Comparison of ENCODE assay signal across 1 cellular context in the genomic region with DNA sequence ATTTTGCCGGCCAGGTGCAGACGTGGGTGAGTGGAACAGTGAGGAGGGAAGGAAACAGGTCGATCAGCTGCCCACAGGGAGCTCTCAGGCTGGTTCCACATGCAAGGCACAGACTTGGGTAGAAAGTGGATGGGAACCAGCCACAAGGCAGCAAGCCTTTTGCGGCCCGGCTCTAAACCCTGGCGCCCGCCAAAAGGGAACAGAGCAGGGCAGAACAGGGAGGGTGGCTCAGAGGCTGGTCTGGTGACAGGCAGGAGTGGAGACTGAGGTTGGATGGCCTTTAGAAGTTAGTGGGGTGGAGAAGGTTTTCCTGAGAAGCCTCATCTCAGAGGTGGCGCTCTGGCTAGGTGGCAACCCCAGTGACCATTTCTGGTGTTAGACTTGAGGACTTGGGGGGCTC.
TF ChIP-seq lines count a peak whose summit lies in the region.

No MANE protein-coding gene starts in this region.

TF ChIP-seq in GM23338, 12 proteins besides CTCF, POLR2A, EP300 and RAD21:
- TF ChIP-seq ZNF114 (CRISPR knock-in tag; IDR thresholded peaks at IDR 0.05) (no peak), JUNB (IDR thresholded peaks at IDR 0.05; ENCODE audit: unreplicated experiment) (no peak), ZNF331 (CRISPR knock-in tag; IDR thresholded peaks at IDR 0.05; ENCODE audit: low read depth) (no peak), POLR2AphosphoS5 (IDR thresholded peaks at IDR 0.05; ENCODE audit: low read depth) (no peak), NANOG (IDR thresholded peaks at IDR 0.05; ENCODE audit: borderline replicate concordance) (no peak), EZH2phosphoT487 (IDR thresholded peaks at IDR 0.05; ENCODE audit: unreplicated experiment) (no peak), CREB1 (CRISPR knock-in tag; IDR thresholded peaks at IDR 0.05; ENCODE audit: low read depth) (no peak), STAT1 (IDR thresholded peaks at IDR 0.05; ENCODE audit: unreplicated experiment) (no peak)
- TF ChIP-seq, protein P1, sequence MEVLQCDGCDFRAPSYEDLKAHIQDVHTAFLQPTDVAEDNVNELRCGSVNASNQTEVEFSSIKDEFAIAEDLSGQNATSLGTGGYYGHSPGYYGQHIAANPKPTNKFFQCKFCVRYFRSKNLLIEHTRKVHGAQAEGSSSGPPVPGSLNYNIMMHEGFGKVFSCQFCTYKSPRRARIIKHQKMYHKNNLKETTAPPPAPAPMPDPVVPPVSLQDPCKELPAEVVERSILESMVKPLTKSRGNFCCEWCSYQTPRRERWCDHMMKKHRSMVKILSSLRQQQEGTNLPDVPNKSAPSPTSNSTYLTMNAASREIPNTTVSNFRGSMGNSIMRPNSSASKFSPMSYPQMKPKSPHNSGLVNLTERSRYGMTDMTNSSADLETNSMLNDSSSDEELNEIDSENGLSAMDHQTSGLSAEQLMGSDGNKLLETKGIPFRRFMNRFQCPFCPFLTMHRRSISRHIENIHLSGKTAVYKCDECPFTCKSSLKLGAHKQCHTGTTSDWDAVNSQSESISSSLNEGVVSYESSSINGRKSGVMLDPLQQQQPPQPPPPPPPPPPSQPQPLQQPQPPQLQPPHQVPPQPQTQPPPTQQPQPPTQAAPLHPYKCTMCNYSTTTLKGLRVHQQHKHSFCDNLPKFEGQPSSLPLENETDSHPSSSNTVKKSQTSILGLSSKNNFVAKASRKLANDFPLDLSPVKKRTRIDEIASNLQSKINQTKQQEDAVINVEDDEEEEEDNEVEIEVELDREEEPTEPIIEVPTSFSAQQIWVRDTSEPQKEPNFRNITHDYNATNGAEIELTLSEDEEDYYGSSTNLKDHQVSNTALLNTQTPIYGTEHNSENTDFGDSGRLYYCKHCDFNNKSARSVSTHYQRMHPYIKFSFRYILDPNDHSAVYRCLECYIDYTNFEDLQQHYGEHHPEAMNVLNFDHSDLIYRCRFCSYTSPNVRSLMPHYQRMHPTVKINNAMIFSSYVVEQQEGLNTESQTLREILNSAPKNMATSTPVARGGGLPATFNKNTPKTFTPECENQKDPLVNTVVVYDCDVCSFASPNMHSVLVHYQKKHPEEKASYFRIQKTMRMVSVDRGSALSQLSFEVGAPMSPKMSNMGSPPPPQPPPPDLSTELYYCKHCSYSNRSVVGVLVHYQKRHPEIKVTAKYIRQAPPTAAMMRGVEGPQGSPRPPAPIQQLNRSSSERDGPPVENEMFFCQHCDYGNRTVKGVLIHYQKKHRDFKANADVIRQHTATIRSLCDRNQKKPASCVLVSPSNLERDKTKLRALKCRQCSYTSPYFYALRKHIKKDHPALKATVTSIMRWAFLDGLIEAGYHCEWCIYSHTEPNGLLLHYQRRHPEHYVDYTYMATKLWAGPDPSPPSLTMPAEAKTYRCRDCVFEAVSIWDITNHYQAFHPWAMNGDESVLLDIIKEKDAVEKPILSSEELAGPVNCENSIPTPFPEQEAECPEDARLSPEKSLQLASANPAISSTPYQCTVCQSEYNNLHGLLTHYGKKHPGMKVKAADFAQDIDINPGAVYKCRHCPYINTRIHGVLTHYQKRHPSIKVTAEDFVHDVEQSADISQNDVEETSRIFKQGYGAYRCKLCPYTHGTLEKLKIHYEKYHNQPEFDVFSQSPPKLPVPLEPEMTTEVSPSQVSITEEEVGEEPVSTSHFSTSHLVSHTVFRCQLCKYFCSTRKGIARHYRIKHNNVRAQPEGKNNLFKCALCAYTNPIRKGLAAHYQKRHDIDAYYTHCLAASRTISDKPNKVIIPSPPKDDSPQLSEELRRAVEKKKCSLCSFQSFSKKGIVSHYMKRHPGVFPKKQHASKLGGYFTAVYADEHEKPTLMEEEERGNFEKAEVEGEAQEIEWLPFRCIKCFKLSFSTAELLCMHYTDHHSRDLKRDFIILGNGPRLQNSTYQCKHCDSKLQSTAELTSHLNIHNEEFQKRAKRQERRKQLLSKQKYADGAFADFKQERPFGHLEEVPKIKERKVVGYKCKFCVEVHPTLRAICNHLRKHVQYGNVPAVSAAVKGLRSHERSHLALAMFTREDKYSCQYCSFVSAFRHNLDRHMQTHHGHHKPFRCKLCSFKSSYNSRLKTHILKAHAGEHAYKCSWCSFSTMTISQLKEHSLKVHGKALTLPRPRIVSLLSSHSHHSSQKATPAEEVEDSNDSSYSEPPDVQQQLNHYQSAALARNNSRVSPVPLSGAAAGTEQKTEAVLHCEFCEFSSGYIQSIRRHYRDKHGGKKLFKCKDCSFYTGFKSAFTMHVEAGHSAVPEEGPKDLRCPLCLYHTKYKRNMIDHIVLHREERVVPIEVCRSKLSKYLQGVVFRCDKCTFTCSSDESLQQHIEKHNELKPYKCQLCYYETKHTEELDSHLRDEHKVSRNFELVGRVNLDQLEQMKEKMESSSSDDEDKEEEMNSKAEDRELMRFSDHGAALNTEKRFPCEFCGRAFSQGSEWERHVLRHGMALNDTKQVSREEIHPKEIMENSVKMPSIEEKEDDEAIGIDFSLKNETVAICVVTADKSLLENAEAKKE (CRISPR knock-in tag; IDR thresholded peaks at IDR 0.05), result no peak
- TF ChIP-seq, protein P2, sequence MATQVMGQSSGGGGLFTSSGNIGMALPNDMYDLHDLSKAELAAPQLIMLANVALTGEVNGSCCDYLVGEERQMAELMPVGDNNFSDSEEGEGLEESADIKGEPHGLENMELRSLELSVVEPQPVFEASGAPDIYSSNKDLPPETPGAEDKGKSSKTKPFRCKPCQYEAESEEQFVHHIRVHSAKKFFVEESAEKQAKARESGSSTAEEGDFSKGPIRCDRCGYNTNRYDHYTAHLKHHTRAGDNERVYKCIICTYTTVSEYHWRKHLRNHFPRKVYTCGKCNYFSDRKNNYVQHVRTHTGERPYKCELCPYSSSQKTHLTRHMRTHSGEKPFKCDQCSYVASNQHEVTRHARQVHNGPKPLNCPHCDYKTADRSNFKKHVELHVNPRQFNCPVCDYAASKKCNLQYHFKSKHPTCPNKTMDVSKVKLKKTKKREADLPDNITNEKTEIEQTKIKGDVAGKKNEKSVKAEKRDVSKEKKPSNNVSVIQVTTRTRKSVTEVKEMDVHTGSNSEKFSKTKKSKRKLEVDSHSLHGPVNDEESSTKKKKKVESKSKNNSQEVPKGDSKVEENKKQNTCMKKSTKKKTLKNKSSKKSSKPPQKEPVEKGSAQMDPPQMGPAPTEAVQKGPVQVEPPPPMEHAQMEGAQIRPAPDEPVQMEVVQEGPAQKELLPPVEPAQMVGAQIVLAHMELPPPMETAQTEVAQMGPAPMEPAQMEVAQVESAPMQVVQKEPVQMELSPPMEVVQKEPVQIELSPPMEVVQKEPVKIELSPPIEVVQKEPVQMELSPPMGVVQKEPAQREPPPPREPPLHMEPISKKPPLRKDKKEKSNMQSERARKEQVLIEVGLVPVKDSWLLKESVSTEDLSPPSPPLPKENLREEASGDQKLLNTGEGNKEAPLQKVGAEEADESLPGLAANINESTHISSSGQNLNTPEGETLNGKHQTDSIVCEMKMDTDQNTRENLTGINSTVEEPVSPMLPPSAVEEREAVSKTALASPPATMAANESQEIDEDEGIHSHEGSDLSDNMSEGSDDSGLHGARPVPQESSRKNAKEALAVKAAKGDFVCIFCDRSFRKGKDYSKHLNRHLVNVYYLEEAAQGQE (IDR thresholded peaks at IDR 0.05; ENCODE audit: unreplicated experiment), result no peak
TF ChIP-seq in GM23338: peak in this region for 0.
